Comparison of ENCODE assay signal across 8 cellular contexts in genomic region chr2:73071452-73072399, GRCh38. TPM values are rescaled to one million over a fixed set of nuclear protein-coding genes. Genes with fewer than 3 reads are reported as not detected.
DNase-seq lines count a peak whose midpoint lies in the region; ATAC-seq, FAIRE-seq and TF ChIP-seq lines count a peak whose summit lies in the region.

TSS of gene SFXN5 (minus strand) at chr2:73071712. CDS start at chr2:73071705, 7 bp downstream.

- no peaks in the 10 kb centered on the region; the same call in 1 of the 2 replicates for H3K27me3 ChIP-seq in OCI-LY3 (ENCODE audit: low read depth, low read length)
- no peaks in the 10 kb centered on the region for H3K27me3 ChIP-seq in endothelial cell of umbilical vein (ENCODE audit: control insufficient read depth in 2 of 2, insufficient read depth in 2 of 2, low read length in 2 of 2)

- POLR2A ChIA-PET in endothelial cell of umbilical vein (lab: Charles Lee) = no interaction called here

- intact Hi-C loops in endothelial cell of umbilical vein (cut with micrococcal nuclease) = loop anchor here (1.0 to 2.0 kb wide), 6 partner anchors 13 to 162 kb away; partner anchors contain the start of gene PRADC1

- peak within 1 kb of the TSS; percentile 75 for H2AFZ ChIP-seq in OCI-LY3 (ENCODE audit: low read depth, low read length)
- H2AFZ ChIP-seq in endothelial cell of umbilical vein (ENCODE audit: low read depth, low read length) = peak within 1 kb of the TSS; percentile 62

- peak; percentile 84 for ATAC-seq in GM21447 (IDR thresholded peaks at IDR 0.05; ENCODE audit: unreplicated experiment)

- TF ChIP-seq POLR2A in endothelial cell of umbilical vein (IDR thresholded peaks at IDR 0.05; ENCODE audit: low read depth, low read length) = peak; percentile 71

- H3K4me3 ChIP-seq in OCI-LY3 (ENCODE audit: low read length) = peak within 1 kb of the TSS; percentile 85
- peak within 1 kb of the TSS; percentile 77 to 86 (median 80) for H3K4me3 ChIP-seq in endothelial cell of umbilical vein (replicated peaks in 1 of 3; ENCODE audit: insufficient read depth in 1 of 3, low read depth in 1 of 3, low read length in 3 of 3)

- H3K9ac ChIP-seq in OCI-LY3 (ENCODE audit: low read length) (peak within 1 kb of the TSS; percentile 95), endothelial cell of umbilical vein (replicated peaks; ENCODE audit: extremely low read depth, insufficient read depth, low read length) (peak within 1 kb of the TSS; percentile 85)

- no peaks in the 10 kb centered on the region for H3K9me1 ChIP-seq in endothelial cell of umbilical vein (replicated peaks; ENCODE audit: control insufficient read depth, extremely low read depth, insufficient read depth, low read length)

- H3K79me2 ChIP-seq in OCI-LY3 (ENCODE audit: low read length) (peaks cover 16% of the 10 kb centered on the region), endothelial cell of umbilical vein (ENCODE audit: control insufficient read depth, insufficient read depth, low read length) (peaks cover 31% of the 10 kb centered on the region)

- CTCF ChIA-PET in endothelial cell of umbilical vein (lab: Charles Lee) = interaction anchor here (0.9 to 2.2 kb wide), 11 partner anchors 13 to 178 kb away, joined by 3 to 10 read pairs (median 5); no protein-coding TSS in a partner anchor

- no peaks in the 10 kb centered on the region for H3K9me3 ChIP-seq in OCI-LY3 (ENCODE audit: insufficient read depth, low read length)
- H3K9me3 ChIP-seq in endothelial cell of umbilical vein (replicated peaks; ENCODE audit: control insufficient read depth, insufficient read depth, low read length) = no peaks in the 10 kb centered on the region

- peaks cover 9% of the 10 kb centered on the region for H3K4me1 ChIP-seq in OCI-LY3 (ENCODE audit: low read length)
- H3K4me1 ChIP-seq in endothelial cell of umbilical vein (ENCODE audit: control insufficient read depth, extremely low read depth, insufficient read depth, low read length) = peaks cover 12% of the 10 kb centered on the region

- H4K20me1 ChIP-seq in OCI-LY3 (ENCODE audit: insufficient read depth, low read length) (no peaks in the 10 kb centered on the region), endothelial cell of umbilical vein (replicated peaks; ENCODE audit: control insufficient read depth, extremely low read depth, insufficient read depth, low read length) (no peaks in the 10 kb centered on the region)

- H3K27ac ChIP-seq in OCI-LY3 (ENCODE audit: low read length) (peak within 1 kb of the TSS; percentile 82), endothelial cell of umbilical vein (ENCODE audit: insufficient read depth, low read depth, low read length) (peak within 1 kb of the TSS; percentile 75)

- H3K4me2 ChIP-seq in OCI-LY3 (ENCODE audit: low read length) (peak within 1 kb of the TSS; percentile 90), endothelial cell of umbilical vein (ENCODE audit: insufficient read depth, low read length) (peak within 1 kb of the TSS; percentile 81)

- dilution Hi-C loops in endothelial cell of umbilical vein (cut with MboI; ENCODE audit: extremely low pct_ligation_motif_present, low sequenced_read_pairs) = no loop called here

- DNase-seq in D341Med (ENCODE audit: low spot score) (peak; percentile 90), HuH-7 (ENCODE audit: low spot score) (peak; percentile 96), endothelial cell of umbilical vein (ENCODE audit: low read depth, low spot score) (peak; percentile 94), middle frontal gyrus (ENCODE audit: extremely low spot score, low spot score) (peak; percentile 92)
- DNase-seq in activated CD8-positive, alpha-beta memory T cell treated with anti-CD3 and anti-CD28 coated beads, Interleukin-2, amount 50 U/mL, for 48 hours = peak; percentile 93
- DNase-seq in stimulated activated CD8-positive, alpha-beta memory T cell treated with anti-CD3 and anti-CD28 coated beads, Interleukin-2, amount 100 ng/mL, for 48 hours (ENCODE audit: low read depth in 2 of 2) = peak; percentile 83

- BruUV-seq in endothelial cell of umbilical vein (replicated peaks; lab: Mats Ljungman, UMichigan) = TSS peak; percentile 30

- H3K36me3 ChIP-seq in OCI-LY3 (replicated peaks; ENCODE audit: low read depth, low read length) (peaks cover 3% of the 10 kb centered on the region), endothelial cell of umbilical vein (ENCODE audit: control insufficient read depth in 2 of 2, extremely low read depth in 1 of 2, insufficient read depth in 2 of 2, low read length in 2 of 2) (peaks cover 3 to 12% of the 10 kb centered on the region in 2 experiments)

- TF ChIP-seq CTCF in OCI-LY3 (IDR thresholded peaks at IDR 0.05; ENCODE audit: low read depth, low read length) (no peak), endothelial cell of umbilical vein (IDR thresholded peaks at IDR 0.05; ENCODE audit: extremely low read depth in 1 of 2, insufficient read depth in 1 of 2, low read depth in 1 of 2, low read length in 2 of 2) (peak in 1 of 2 donors; percentile 23)

- FAIRE-seq in endothelial cell of umbilical vein (lab: Jason Lieb, UNC) = no peak

TF ChIP-seq in endothelial cell of umbilical vein, 7 proteins besides CTCF, POLR2A, EP300 and RAD21:
- TF ChIP-seq POLR2AphosphoS5 (IDR thresholded peaks at IDR 0.05; ENCODE audit: insufficient read depth, low read depth, low read length) (peak; percentile 77), JUN (IDR thresholded peaks at IDR 0.05; ENCODE audit: borderline replicate concordance, insufficient read depth, insufficient read length, low read depth) (no peak)
TF ChIP-seq in endothelial cell of umbilical vein: peak in this region for 1.

RNA-seq across cellular contexts. Expression of gene SFXN5, which starts in this region (rescaled TPM):
- total RNA-seq in endothelial cell of umbilical vein = 24.6 and 28.6 TPM in 2 replicates
- polyA plus RNA-seq in endothelial cell of umbilical vein = 18.7 and 22.8 TPM in 2 replicates
- 11.2 and 12.2 TPM in 2 replicates for polyA plus RNA-seq in endothelial cell of umbilical vein (2011; cell fraction: cytosol; rRNA removed)
- polyA plus RNA-seq in endothelial cell of umbilical vein (2011; cell fraction: nucleus; rRNA removed) = 56.4 and 81.3 TPM in 2 replicates
- 11.2 and 11.4 TPM in 2 replicates for polyA plus RNA-seq in endothelial cell of umbilical vein (2012)
- polyA minus RNA-seq in endothelial cell of umbilical vein = 31.9 and 33.2 TPM in 2 replicates
- polyA minus RNA-seq in endothelial cell of umbilical vein (2011; cell fraction: cytosol; rRNA and poly(A)+ RNA removed) = 14.3 TPM
- polyA minus RNA-seq in endothelial cell of umbilical vein (2011; cell fraction: nucleus; rRNA and poly(A)+ RNA removed) = 30.8 and 36.2 TPM in 2 replicates

Comparison
In these comparisons a context has a peak if more than half of its experiments do, and no peak if none do; other contexts are left out.
1. Peak in every context shown above with its lines: DNase-seq, ATAC-seq, H3K4me3 ChIP-seq and H3K27ac ChIP-seq.